ENCODE assay signal across 15 cellular contexts in genomic region chr18:13147146-13147545, GRCh38.
A peak's percentile ranks its signal among the peaks of the same experiment; 100 is the strongest.
DNase-seq lines count a peak whose midpoint lies in the region; ATAC-seq and TF ChIP-seq lines count a peak whose summit lies in the region.
"Had no signal": no experiment of that assay in that cellular context is flagged by ENCODE, and none has a peak within 500 bp of the region (broad histone marks: within the 10 kb centered on the region; RNA-seq: fewer than 3 reads in every experiment).

No MANE protein-coding gene starts in this region.

- TF ChIP-seq CTCF in endodermal cell (conservative IDR thresholded peaks at IDR 0.05): no peak

- no peaks in the 10 kb centered on the region for H3K4me1 ChIP-seq in endodermal cell (ENCODE audit: control insufficient read depth, insufficient read depth, low read length)

- no peak overlapping the region for H3K27ac ChIP-seq in endodermal cell (ENCODE audit: low read depth, low read length)
- H3K27ac ChIP-seq: C4-2B had no signal

- H3K4me1 Mint-ChIP-seq in memory B cell (peaks cover 12% of the 10 kb centered on the region), endodermal cell (no peaks in the 10 kb centered on the region)
- peaks cover 7% of the 10 kb centered on the region for H3K4me1 Mint-ChIP-seq in stimulated activated memory B cell treated with anti-CD40 and anti-IgM and Interleukin-4, amounts not matched to agents 10 μg/mL and 1 μg/mL and 100 μg/mL, for 72 hours
- H3K4me1 Mint-ChIP-seq: T-helper 17 cell had no signal

- peak; percentile 60 for ATAC-seq in memory B cell (ENCODE audit: low read depth)
- ATAC-seq in stimulated activated memory B cell treated with anti-CD40 and anti-IgM and Interleukin-4, amounts not matched to agents 10 μg/mL and 1 μg/mL and 100 μg/mL, for 72 hours: no peak
- ATAC-seq: K562, right cardiac atrium, T-helper 17 cell had no signal

- H3K27me3 Mint-ChIP-seq in memory B cell (peaks cover 2% of the 10 kb centered on the region), endodermal cell (ENCODE audit: insufficient read depth) (peaks cover 10% of the 10 kb centered on the region)
- H3K27me3 Mint-ChIP-seq in stimulated activated memory B cell treated with anti-CD40 and anti-IgM and Interleukin-4, amounts not matched to agents 10 μg/mL and 1 μg/mL and 100 μg/mL, for 72 hours: no peaks in the 10 kb centered on the region

- 75 to 94% methylated on average over 4 to 6 of the region's 6 CpGs for WGBS in endodermal cell (ENCODE audit: insufficient coverage in 1 of 2, insufficient read length in 1 of 2), 2 experiments

- H3K4me3 ChIP-seq in endodermal cell (ENCODE audit: low read length) (no peak overlapping the region), MG63 (no peak overlapping the region)
- H3K4me3 ChIP-seq: K562 had no signal

- H3K9me3 Mint-ChIP-seq in memory B cell: peaks cover 7% of the 10 kb centered on the region
- H3K9me3 Mint-ChIP-seq in endodermal cell: peaks cover 19% of the 10 kb centered on the region
- peaks cover 6% of the 10 kb centered on the region for H3K9me3 Mint-ChIP-seq in stimulated activated memory B cell treated with anti-CD40 and anti-IgM and Interleukin-4, amounts not matched to agents 10 μg/mL and 1 μg/mL and 100 μg/mL, for 72 hours

- no peak overlapping the region for H3K9ac ChIP-seq in endodermal cell (ENCODE audit: extremely low read depth, low read length, poor library complexity, severe bottlenecking)

- H3K27me3 ChIP-seq in endodermal cell (ENCODE audit: control insufficient read depth, insufficient read depth, low read length, poor library complexity, severe bottlenecking) (no peaks in the 10 kb centered on the region), MG63 (no peaks in the 10 kb centered on the region; the same call in 1 of the 2 replicates)

- peaks cover 10% of the 10 kb centered on the region for H3K9me3 ChIP-seq in endodermal cell (ENCODE audit: control insufficient read depth, low read length)
- no peaks in the 10 kb centered on the region for H3K9me3 ChIP-seq in MG63

- H3K27ac Mint-ChIP-seq in memory B cell: no peak overlapping the region
- H3K27ac Mint-ChIP-seq in endodermal cell: no peak overlapping the region
- H3K27ac Mint-ChIP-seq in stimulated activated memory B cell treated with anti-CD40 and anti-IgM and Interleukin-4, amounts not matched to agents 10 μg/mL and 1 μg/mL and 100 μg/mL, for 72 hours: no peak overlapping the region
- H3K27ac Mint-ChIP-seq: activated T-helper 2 cell treated with anti-CD3 and anti-CD28 coated beads, Interferon-gamma antibody, Interleukin-2, Interleukin-4, amounts not matched to agents 10 μg/mL and 5 μg/mL and 100 μg/mL, durations not matched to agents 14 hours and 24 hours and 36 hours; T-helper 17 cell had no signal

- no peaks in the 10 kb centered on the region for H3K36me3 ChIP-seq in endodermal cell (ENCODE audit: control insufficient read depth, insufficient read depth, low read length)
- no peaks in the 10 kb centered on the region for H3K36me3 ChIP-seq in MG63

- DNase-seq in GF-D8 (lab: John Stamatoyannopoulos, UW) (peak; percentile 82), NCI-H1417 treated with DMSO at 0.1 percent for 48 hours (lab: John Stamatoyannopoulos, UW) (peak; percentile 25), NOMO-1 (lab: John Stamatoyannopoulos, UW; ENCODE audit: unreplicated experiment in 2 of 2) (peak; percentile 70 to 77), memory B cell (ENCODE audit: low spot score in 2 of 2) (no peak), endodermal cell (no peak), amygdala (lab: John Stamatoyannopoulos, UW) (no peak), MG63 (no peak)
- DNase-seq: activated CD4-positive, alpha-beta T cell treated with anti-CD3 and anti-CD28 coated beads, Interleukin-2, amount 50 U/mL, for 1 hour; GDM1; right cardiac atrium; T-helper 17 cell had no signal

- no peak overlapping the region for H3K4me3 Mint-ChIP-seq in memory B cell
- no peak overlapping the region for H3K4me3 Mint-ChIP-seq in endodermal cell
- no peak overlapping the region for H3K4me3 Mint-ChIP-seq in stimulated activated memory B cell treated with anti-CD40 and anti-IgM and Interleukin-4, amounts not matched to agents 10 μg/mL and 1 μg/mL and 100 μg/mL, for 72 hours
- H3K4me3 Mint-ChIP-seq: T-helper 17 cell had no signal

- H3K36me3 Mint-ChIP-seq in memory B cell (peaks cover 3% of the 10 kb centered on the region), endodermal cell (ENCODE audit: low read depth) (no peaks in the 10 kb centered on the region)
- H3K36me3 Mint-ChIP-seq in stimulated activated memory B cell treated with anti-CD40 and anti-IgM and Interleukin-4, amounts not matched to agents 10 μg/mL and 1 μg/mL and 100 μg/mL, for 72 hours: no peaks in the 10 kb centered on the region

Comparison
In these comparisons a context has a peak if more than half of its experiments do, and no peak if none do; other contexts are left out.
1. DNase-seq: peak in GF-D8 (single experiment), NCI-H1417 treated with DMSO at 0.1 percent for 48 hours (single experiment) and NOMO-1 (2 of 2); none in memory B cell (0 of 2), endodermal cell (single experiment), amygdala (0 of 56) and MG63 (single experiment).